Comparison of ENCODE assay signal across 25 cellular contexts in genomic region chrX:53813663-53814440, GRCh38.
"Had no signal": no experiment of that assay in that cellular context is flagged by ENCODE, and none has a peak within 500 bp of the region (broad histone marks: within the 10 kb centered on the region; RNA-seq: fewer than 3 reads in every experiment).

No MANE protein-coding gene starts in this region.

- H3K4me1 ChIP-seq: ascending aorta, body of pancreas had no signal

- H3K4me3 ChIP-seq: ascending aorta, body of pancreas had no signal

- H3K27me3 Mint-ChIP-seq: activated naive CD8-positive, alpha-beta T cell treated with anti-CD3 and anti-CD28 coated beads, Interleukin-2, amount 50 U/mL, for 24 hours; T-helper 17 cell had no signal

- H3K9me3 ChIP-seq: ascending aorta, body of pancreas had no signal

- DNase-seq: activated CD4-positive, alpha-beta T cell treated with anti-CD3 and anti-CD28 coated beads for 48 hours; activated CD4-positive, alpha-beta T cell treated with anti-CD3 and anti-CD28 coated beads, Interleukin-2, amount 50 U/mL, for 4 hours; activated CD4-positive, CD25-positive, alpha-beta regulatory T cell treated with anti-CD3 and anti-CD28 coated beads, Interleukin-2, amount 50 U/mL, for 72 hours; activated CD8-positive, alpha-beta memory T cell treated with anti-CD3 and anti-CD28 coated beads, Interleukin-2, amount 50 U/mL, for 48 hours; activated CD8-positive, alpha-beta T cell treated with anti-CD3 and anti-CD28 coated beads, Interleukin-2, amount 10 ng/mL, durations not matched to agents 7 days and 5 days; activated effector memory CD4-positive, alpha-beta T cell treated with anti-CD3 and anti-CD28 coated beads, Interleukin-2, amount 50 U/mL, for 16 hours; activated naive CD4-positive, alpha-beta T cell treated with Interleukin-2 at 50 U/mL for 16 hours; activated naive CD8-positive, alpha-beta T cell treated with anti-CD3 and anti-CD28 coated beads, Interleukin-2, amount 50 U/mL, for 24 hours; activated T-cell treated with anti-CD3 and anti-CD28 coated beads, Interleukin-2, amount 50 U/mL, for 1 hour; amniotic stem cell; body of pancreas; Karpas-422; NCI-H1048; NCI-H146; NCI-H187 treated with DMSO at 0.1 percent for 48 hours; NCI-H2081 treated with DMSO at 0.1 percent for 48 hours; NCI-H446; NCI-H524 treated with DMSO at 0.1 percent for 48 hours; NCI-H748 treated with DMSO at 0.1 percent for 48 hours; SHP77 treated with DMSO at 0.1 percent for 48 hours; T-helper 17 cell; T-helper 9 cell had no signal

- H3K27me3 ChIP-seq: ascending aorta, body of pancreas had no signal

- H3K36me3 Mint-ChIP-seq: activated naive CD4-positive, alpha-beta T cell treated with anti-CD3 and anti-CD28 coated beads, Interleukin-2, amount 50 U/mL, for 72 hours; WTC11 had no signal

- H3K9me3 Mint-ChIP-seq: activated naive CD4-positive, alpha-beta T cell treated with anti-CD3 and anti-CD28 coated beads, Interleukin-2, amount 50 U/mL, for 72 hours; activated naive CD8-positive, alpha-beta T cell treated with anti-CD3 and anti-CD28 coated beads, Interleukin-2, amount 50 U/mL, for 24 hours; WTC11 had no signal

- H3K36me3 ChIP-seq: ascending aorta had no signal

- H3K4me1 Mint-ChIP-seq: T-helper 17 cell had no signal

- H3K4me3 Mint-ChIP-seq: activated CD8-positive, alpha-beta T cell treated with anti-CD3 and anti-CD28 coated beads, Interleukin-2, amount 10 ng/mL, durations not matched to agents 7 days and 5 days; activated naive CD8-positive, alpha-beta T cell treated with anti-CD3 and anti-CD28 coated beads, Interleukin-2, amount 50 U/mL, for 24 hours; T-helper 17 cell; WTC11 had no signal

- ATAC-seq: activated CD8-positive, alpha-beta T cell treated with anti-CD3 and anti-CD28 coated beads, Interleukin-2, amount 10 ng/mL, durations not matched to agents 7 days and 5 days; activated naive CD4-positive, alpha-beta T cell treated with anti-CD3 and anti-CD28 coated beads, Interleukin-2, amount 50 U/mL, for 72 hours; activated naive CD8-positive, alpha-beta T cell treated with anti-CD3 and anti-CD28 coated beads, Interleukin-2, amount 50 U/mL, for 24 hours; body of pancreas; T-helper 17 cell; WTC11 had no signal

- H3K27ac Mint-ChIP-seq: activated CD8-positive, alpha-beta T cell treated with anti-CD3 and anti-CD28 coated beads, Interleukin-2, amount 10 ng/mL, durations not matched to agents 7 days and 5 days; activated naive CD4-positive, alpha-beta T cell treated with anti-CD3 and anti-CD28 coated beads, Interleukin-2, amount 50 U/mL, for 72 hours; activated naive CD8-positive, alpha-beta T cell treated with anti-CD3 and anti-CD28 coated beads, Interleukin-2, amount 50 U/mL, for 24 hours; T-helper 17 cell; WTC11 had no signal

- H3K27ac ChIP-seq: ascending aorta, body of pancreas had no signal
